14 cellular contexts compared by ENCODE assay signal in genomic region chr4:68568535-68568934, GRCh38. TPM values are rescaled to one million over a fixed set of nuclear protein-coding genes. Genes with fewer than 3 reads are reported as not detected.
"Had no signal": no experiment of that assay in that cellular context is flagged by ENCODE, and none has a peak within 500 bp of the region (broad histone marks: within the 10 kb centered on the region; RNA-seq: fewer than 3 reads in every experiment).

No MANE protein-coding gene starts in this region.

RNA-seq across cellular contexts. Expression of gene UGT2B17, which starts 7.6 kb away (rescaled TPM):
- total RNA-seq: activated CD4-positive, alpha-beta memory T cell treated with anti-CD3 and anti-CD28 coated beads for 36 hours; activated CD4-positive, alpha-beta T cell treated with anti-CD3 and anti-CD28 coated beads, Interleukin-2, amount 10 ng/mL, durations not matched to agents 24 days and 14 days; activated CD8-positive, alpha-beta memory T cell treated with anti-CD3 and anti-CD28 coated beads for 36 hours; activated CD8-positive, alpha-beta T cell treated with anti-CD3 and anti-CD28 coated beads for 36 hours; activated naive CD4-positive, alpha-beta T cell treated with anti-CD3 and anti-CD28 coated beads for 36 hours; activated naive CD4-positive, alpha-beta T cell treated with anti-CD3 and anti-CD28 coated beads, Interleukin-2, amount 50 U/mL, for 72 hours; activated naive CD8-positive, alpha-beta T cell treated with anti-CD3 and anti-CD28 coated beads for 36 hours; activated T-cell treated with anti-CD3 and anti-CD28 coated beads, Interleukin-2, amount 50 U/mL, for 72 hours; activated T-helper 1 cell treated with anti-CD3 and anti-CD28 coated beads, Interleukin-12 subunit alpha, Interleukin-12 subunit beta, Interleukin-2, Interleukin-4 antibody, amounts not matched to agents 30 ng/mL and 10 ng/mL and 1 ng/mL, durations not matched to agents 14 hours and 24 hours and 36 hours; activated T-helper 17 cell treated with anti-CD3 and anti-CD28 coated beads, Interleukin-2, amount 50 U/mL, for 72 hours; aorta; astrocyte; body of pancreas; cardiac septum had no signal
